15 cellular contexts compared by ENCODE assay signal in genomic region chr4:522438-522837, GRCh38. TPM values are rescaled to one million over a fixed set of nuclear protein-coding genes. Genes with fewer than 3 reads are reported as not detected.
DNase-seq lines count a peak whose midpoint lies in the region; ATAC-seq and TF ChIP-seq lines count a peak whose summit lies in the region.
"Had no signal": no experiment of that assay in that cellular context is flagged by ENCODE, and none has a peak within 500 bp of the region (broad histone marks: within the 10 kb centered on the region; RNA-seq: fewer than 3 reads in every experiment).

No MANE protein-coding gene starts in this region.

- H3K9me3 ChIP-seq in right lobe of liver, result no peaks in the 10 kb centered on the region
- H3K9me3 ChIP-seq: Caco-2 had no signal

- H3K9me3 Mint-ChIP-seq in neural crest cell, result no peaks in the 10 kb centered on the region
- no peaks in the 10 kb centered on the region for H3K9me3 Mint-ChIP-seq in activated T-cell treated with anti-CD3 and anti-CD28 coated beads, Interleukin-2, amount 50 U/mL, for 72 hours
- H3K9me3 Mint-ChIP-seq in stimulated activated naive CD8-positive, alpha-beta T cell treated with anti-CD3 and anti-CD28 coated beads, Interleukin-15, amount 100 ng/mL, for 72 hours, result no peaks in the 10 kb centered on the region
- H3K9me3 Mint-ChIP-seq: CD4-positive, alpha-beta memory T cell had no signal

- intact Hi-C loops in right lobe of liver (cut with DNase I), result no loop called here

- H3K36me3 Mint-ChIP-seq in neural crest cell (ENCODE audit: low read depth), result peaks cover 4% of the 10 kb centered on the region
- H3K36me3 Mint-ChIP-seq in activated T-cell treated with anti-CD3 and anti-CD28 coated beads, Interleukin-2, amount 50 U/mL, for 72 hours (ENCODE audit: insufficient read depth in 2 of 2), result peaks cover 8 to 41% of the 10 kb centered on the region in 2 donors

- H3K4me3 Mint-ChIP-seq in neural crest cell, result no peak overlapping the region
- H3K4me3 Mint-ChIP-seq in activated T-cell treated with anti-CD3 and anti-CD28 coated beads, Interleukin-2, amount 50 U/mL, for 72 hours, result no peak overlapping the region
- H3K4me3 Mint-ChIP-seq in stimulated activated naive CD8-positive, alpha-beta T cell treated with anti-CD3 and anti-CD28 coated beads, Interleukin-15, amount 100 ng/mL, for 72 hours, result no peak overlapping the region
- H3K4me3 Mint-ChIP-seq: CD4-positive, alpha-beta memory T cell had no signal

- WGBS in right lobe of liver (ENCODE audit: insufficient coverage, low coverage, low lambda C conversion rate, missing lambda C conversion rate), result 67% methylated on average over 8 of the region's 11 CpGs

- no peaks in the 10 kb centered on the region for H3K4me1 Mint-ChIP-seq in neural crest cell
- no peaks in the 10 kb centered on the region for H3K4me1 Mint-ChIP-seq in activated T-cell treated with anti-CD3 and anti-CD28 coated beads, Interleukin-2, amount 50 U/mL, for 72 hours (ENCODE audit: low read depth)
- no peaks in the 10 kb centered on the region for H3K4me1 Mint-ChIP-seq in stimulated activated naive CD8-positive, alpha-beta T cell treated with anti-CD3 and anti-CD28 coated beads, Interleukin-15, amount 100 ng/mL, for 72 hours

- H3K4me1 ChIP-seq in right lobe of liver, result no peaks in the 10 kb centered on the region
- H3K4me1 ChIP-seq: Caco-2 had no signal

- no peaks in the 10 kb centered on the region for H3K27me3 Mint-ChIP-seq in neural crest cell (ENCODE audit: low read depth)
- H3K27me3 Mint-ChIP-seq in activated T-cell treated with anti-CD3 and anti-CD28 coated beads, Interleukin-2, amount 50 U/mL, for 72 hours (ENCODE audit: low read depth), result no peaks in the 10 kb centered on the region
- H3K27me3 Mint-ChIP-seq in stimulated activated naive CD8-positive, alpha-beta T cell treated with anti-CD3 and anti-CD28 coated beads, Interleukin-15, amount 100 ng/mL, for 72 hours, result no peaks in the 10 kb centered on the region
- H3K27me3 Mint-ChIP-seq: CD4-positive, alpha-beta memory T cell had no signal

- H3K27ac ChIP-seq in coronary artery (no peak overlapping the region), right lobe of liver (no peak overlapping the region)
- H3K27ac ChIP-seq: GM23248 had no signal

- TF ChIP-seq POLR2A in right lobe of liver (IDR thresholded peaks at IDR 0.05), result no peak

- peak overlapping the region; percentile 6 for H3K27ac Mint-ChIP-seq in neural crest cell (ENCODE audit: unreplicated experiment)
- H3K27ac Mint-ChIP-seq in activated T-cell treated with anti-CD3 and anti-CD28 coated beads, Interleukin-2, amount 50 U/mL, for 72 hours, result no peak overlapping the region
- H3K27ac Mint-ChIP-seq in stimulated activated naive CD8-positive, alpha-beta T cell treated with anti-CD3 and anti-CD28 coated beads, Interleukin-15, amount 100 ng/mL, for 72 hours, result no peak overlapping the region
- H3K27ac Mint-ChIP-seq: CD4-positive, alpha-beta memory T cell had no signal

- DNase-seq in coronary artery (ENCODE audit: low spot score) (peak; percentile 7), islet precursor cell (peak; percentile 26), neural crest cell (ENCODE audit: low read depth, low spot score) (no peak), right lobe of liver (no peak)
- no peak for DNase-seq in activated T-cell treated with anti-CD3 and anti-CD28 coated beads, Interleukin-2, amount 50 U/mL, for 72 hours
- DNase-seq in stimulated activated naive CD8-positive, alpha-beta T cell treated with anti-CD3 and anti-CD28 coated beads, Interleukin-15, amount 100 ng/mL, for 72 hours, result no peak
- DNase-seq: C1 segment of cervical spinal cord; Caco-2; CD4-positive, alpha-beta memory T cell; DMS153; DND-41; GM23248; H7; HCEC 1CT had no signal

- no peak for ATAC-seq in right lobe of liver
- no peak for ATAC-seq in activated T-cell treated with anti-CD3 and anti-CD28 coated beads, Interleukin-2, amount 50 U/mL, for 72 hours (replicated peaks in 1 of 2)
- ATAC-seq in stimulated activated naive CD8-positive, alpha-beta T cell treated with anti-CD3 and anti-CD28 coated beads, Interleukin-15, amount 100 ng/mL, for 72 hours, result no peak

- H3K4me3 ChIP-seq in coronary artery, result no peak overlapping the region
- no peak overlapping the region for H3K4me3 ChIP-seq in right lobe of liver
- H3K4me3 ChIP-seq: GM23248 had no signal

- H3K36me3 ChIP-seq in right lobe of liver, result peaks cover 0 to 43% (median 7%) of the 10 kb centered on the region in 4 donors

- H3K27me3 ChIP-seq in right lobe of liver, result no peaks in the 10 kb centered on the region

- TF ChIP-seq CTCF in coronary artery (IDR thresholded peaks at IDR 0.05) (no peak), neural crest cell (conservative IDR thresholded peaks at IDR 0.05) (no peak), right lobe of liver (IDR thresholded peaks at IDR 0.05) (no peak)

RNA-seq across cellular contexts. Expression of gene PIGG, which starts 23.4 kb away (rescaled TPM):
- total RNA-seq in neural crest cell (51.1 and 52.5 TPM in 2 replicates), right lobe of liver (10 to 100 TPM; 16.4 to 23.1 (median 19.9) TPM)
- total RNA-seq in activated T-cell treated with anti-CD3 and anti-CD28 coated beads, Interleukin-2, amount 50 U/mL, for 72 hours, result 10 to 100 TPM; 64.8 to 80.8 TPM

RNA-seq across cellular contexts. Expression of gene ZNF721, which starts 23.5 kb away (rescaled TPM):
- total RNA-seq in neural crest cell (36.6 and 37.5 TPM in 2 replicates), right lobe of liver (10 to 100 TPM in 3 of 6 experiments, 1 to 10 TPM in 3; 7.1 to 12.7 (median 10.0) TPM)
- 10 to 100 TPM; 45.8 to 46.8 TPM for total RNA-seq in activated T-cell treated with anti-CD3 and anti-CD28 coated beads, Interleukin-2, amount 50 U/mL, for 72 hours

RNA-seq across cellular contexts. Expression of gene TMEM271, which starts 53.7 kb away (rescaled TPM):
- total RNA-seq in neural crest cell (0.26 and 0.32 TPM in 2 replicates), right lobe of liver (not detected)
- total RNA-seq in activated T-cell treated with anti-CD3 and anti-CD28 coated beads, Interleukin-2, amount 50 U/mL, for 72 hours, result not detected
- total RNA-seq: A172; Caco-2; CD4-positive, alpha-beta memory T cell; GM23248 had no signal

Comparison
In these comparisons a context has a peak if more than half of its experiments do, and no peak if none do; other contexts are left out.
1. DNase-seq: peak in coronary artery (single experiment) and islet precursor cell (single experiment); none in neural crest cell (single experiment), right lobe of liver (0 of 3), activated T-cell treated with anti-CD3 and anti-CD28 coated beads, Interleukin-2, amount 50 U/mL, for 72 hours (0 of 2) and stimulated activated naive CD8-positive, alpha-beta T cell treated with anti-CD3 and anti-CD28 coated beads, Interleukin-15, amount 100 ng/mL, for 72 hours (0 of 2).